In the genomic region with DNA sequence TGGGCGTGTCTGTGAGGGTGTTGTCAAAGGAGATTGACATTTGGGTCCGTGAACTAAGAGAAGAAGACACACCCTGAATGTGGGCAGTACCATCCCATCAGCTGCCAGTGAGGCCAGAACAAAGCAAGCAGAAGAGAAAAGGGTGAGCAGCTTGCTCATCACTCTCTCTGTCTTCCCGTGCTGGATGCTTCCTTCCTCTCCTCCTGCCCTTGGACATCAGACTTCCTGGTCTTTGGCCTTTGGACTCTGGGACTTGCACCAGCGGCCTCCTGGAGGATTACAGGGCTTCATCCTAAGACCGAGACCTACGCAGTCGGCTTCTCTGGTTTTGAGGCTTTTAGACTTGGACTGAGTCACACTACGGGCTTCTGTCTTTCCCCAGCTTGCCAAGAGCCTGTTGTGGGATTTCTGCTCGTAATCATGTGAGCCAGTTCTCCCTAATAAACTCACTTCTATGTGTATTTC, we compare ENCODE assay signal across 9 cellular contexts. TPM values are rescaled to one million over a fixed set of nuclear protein-coding genes. Genes with fewer than 3 reads are reported as not detected.
DNase-seq lines count a peak whose midpoint lies in the region; ATAC-seq and TF ChIP-seq lines count a peak whose summit lies in the region.
"Had no signal": no experiment of that assay in that cellular context is flagged by ENCODE, and none has a peak within 500 bp of the region (broad histone marks: within the 10 kb centered on the region; RNA-seq: fewer than 3 reads in every experiment).

No MANE protein-coding gene starts in this region.

- no peak overlapping the region for H3T11ph ChIP-seq in H9 (ENCODE audit: low read length)

- H3K79me2 ChIP-seq in H9 (ENCODE audit: insufficient read depth, low read length) (no peaks in the 10 kb centered on the region), fibroblast of lung (ENCODE audit: control insufficient read depth, insufficient read depth, low read length) (no peaks in the 10 kb centered on the region), trophoblast cell (ENCODE audit: control insufficient read depth, insufficient read depth, low read length, poor library complexity) (no peaks in the 10 kb centered on the region)

- H3K79me1 ChIP-seq in H9 (ENCODE audit: insufficient read depth, low read depth, low read length, poor library complexity, severe bottlenecking) (no peaks in the 10 kb centered on the region), trophoblast cell (ENCODE audit: low read length) (no peaks in the 10 kb centered on the region)

- H2BK120ac ChIP-seq in H9 (ENCODE audit: low read depth, low read length, poor library complexity, severe bottlenecking) (no peak overlapping the region), trophoblast cell (ENCODE audit: insufficient read depth, low read length, poor library complexity) (no peak overlapping the region)

- H3K18ac ChIP-seq in H9 (ENCODE audit: insufficient read length, low read depth, low read length): no peak overlapping the region
- no peak overlapping the region for H3K18ac ChIP-seq in trophoblast cell (ENCODE audit: low read length)

- peaks cover 0 to 2% (median 2%) of the 10 kb centered on the region in 3 experiments; a peak in 1 of 7 replicates for H3K36me3 Mint-ChIP-seq in H9 (ENCODE audit: insufficient read depth in 1 of 3, low read depth in 3 of 3)

- H3K9me3 Mint-ChIP-seq in H9: no peaks in the 10 kb centered on the region; a peak in 1 of 5 replicates

- peak overlapping the region in 1 of 2 experiments; percentile 54; a peak in 1 of 5 replicates for H3K4me3 Mint-ChIP-seq in H9

- TF ChIP-seq CTCF in H9 (conservative IDR thresholded peaks at IDR 0.05) (no peak), Peyer's patch (IDR thresholded peaks at IDR 0.05) (peak in 2 of 6 experiments; percentile 3 to 13), fibroblast of lung (conservative IDR thresholded peaks at IDR 0.05 in 1 of 2, IDR thresholded peaks at IDR 0.05 in 1 of 2; ENCODE audit: low read depth in 1 of 2, low read length in 2 of 2) (no peak)

- H3K27ac Mint-ChIP-seq in H9: no peak overlapping the region

- DNase-seq in H9 (peak; percentile 54), Peyer's patch (peak in 2 of 3 donors; percentile 64 to 67), fibroblast of lung (ENCODE audit: low read depth in 2 of 2) (peak in 1 of 2 donors; percentile 65), trophoblast cell (peak; percentile 32 to 38), NCI-H187 (lab: John Stamatoyannopoulos, UW) (no peak), cerebellum (ENCODE audit: low spot score) (no peak)
- DNase-seq in activated CD4-positive, alpha-beta T cell treated with anti-CD3 and anti-CD28 coated beads for 1 hour: no peak
- DNase-seq: NCI-H1436 treated with DMSO at 0.1 percent for 48 hours had no signal

- H4K20me1 ChIP-seq in H9 (ENCODE audit: control insufficient read depth, insufficient read depth, insufficient read length) (no peaks in the 10 kb centered on the region), fibroblast of lung (ENCODE audit: control insufficient read depth, extremely low read depth, insufficient read depth, low read length) (no peaks in the 10 kb centered on the region)

- ATAC-seq in GM21737 (IDR thresholded peaks at IDR 0.05; ENCODE audit: unreplicated experiment): no peak

- H2BK5ac ChIP-seq in H9 (ENCODE audit: insufficient read length, low read length) (no peak overlapping the region), trophoblast cell (ENCODE audit: low read depth, low read length, poor library complexity) (no peak overlapping the region)

- H3K27ac ChIP-seq in H9 (ENCODE audit: insufficient read length, low read depth, low read length): no peak overlapping the region
- peak overlapping the region in 2 of 4 donors; percentile 36 to 42 for H3K27ac ChIP-seq in Peyer's patch
- no peak overlapping the region for H3K27ac ChIP-seq in fibroblast of lung (ENCODE audit: insufficient read depth, low read length)
- no peak overlapping the region for H3K27ac ChIP-seq in trophoblast cell (ENCODE audit: low read depth, low read length)

- H3K27me3 ChIP-seq in H9 (ENCODE audit: insufficient read depth, low read length): no peaks in the 10 kb centered on the region
- no peaks in the 10 kb centered on the region for H3K27me3 ChIP-seq in Peyer's patch
- H3K27me3 ChIP-seq in fibroblast of lung (ENCODE audit: control insufficient read depth, insufficient read depth, low read length): peaks cover 7% of the 10 kb centered on the region
- no peaks in the 10 kb centered on the region for H3K27me3 ChIP-seq in trophoblast cell (ENCODE audit: insufficient read depth, low read length)

- TF ChIP-seq POLR2A in Peyer's patch (IDR thresholded peaks at IDR 0.05): no peak

- no peak overlapping the region for H4K5ac ChIP-seq in H9 (ENCODE audit: insufficient read length, low read depth, low read length)

- H3K4me1 Mint-ChIP-seq in H9: peaks cover 20% of the 10 kb centered on the region in 2 experiments

- H3K23ac ChIP-seq in H9 (ENCODE audit: insufficient read length, low read depth, low read length) (no peak overlapping the region), trophoblast cell (ENCODE audit: low read length) (no peak overlapping the region)

- H3K4me1 ChIP-seq in H9 (ENCODE audit: insufficient read depth, low read length): no peaks in the 10 kb centered on the region
- no peaks in the 10 kb centered on the region for H3K4me1 ChIP-seq in Peyer's patch
- H3K4me1 ChIP-seq in fibroblast of lung (ENCODE audit: control insufficient read depth, extremely low read depth, insufficient read depth, low read length): no peaks in the 10 kb centered on the region
- no peaks in the 10 kb centered on the region for H3K4me1 ChIP-seq in trophoblast cell (ENCODE audit: control insufficient read depth in 1 of 2, insufficient read depth in 2 of 2, low read length in 2 of 2)

- no peak overlapping the region for H4K91ac ChIP-seq in H9 (ENCODE audit: insufficient read length, low read depth, low read length)
- no peak overlapping the region for H4K91ac ChIP-seq in trophoblast cell (ENCODE audit: low read depth, low read length)

- H2BK12ac ChIP-seq in H9 (ENCODE audit: insufficient read length, low read depth, low read length): no peak overlapping the region
- no peak overlapping the region for H2BK12ac ChIP-seq in trophoblast cell (ENCODE audit: low read length)

- H3K4me3 ChIP-seq in Peyer's patch (no peak overlapping the region), fibroblast of lung (replicated peaks in 1 of 4; ENCODE audit: control extremely low read depth in 1 of 4, insufficient read depth in 1 of 4, low read depth in 3 of 4, low read length in 4 of 4) (no peak overlapping the region), trophoblast cell (ENCODE audit: low read depth, low read length) (no peak overlapping the region)

- H4K8ac ChIP-seq in H9 (replicated peaks; ENCODE audit: insufficient read length, low read depth, low read length): no peak overlapping the region
- no peak overlapping the region for H4K8ac ChIP-seq in trophoblast cell (ENCODE audit: low read depth, low read length)

- H3K9ac ChIP-seq in H9 (ENCODE audit: extremely low read depth, insufficient read length, low read length) (no peak overlapping the region), fibroblast of lung (ENCODE audit: insufficient read depth, low read length) (no peak overlapping the region), trophoblast cell (ENCODE audit: low read length) (no peak overlapping the region)

- H2BK20ac ChIP-seq in H9 (ENCODE audit: low read depth, low read length, poor library complexity, severe bottlenecking): no peak overlapping the region

- WGBS in H9 (ENCODE audit: extremely low coverage, insufficient read length, low lambda C conversion rate): no CpG with 5 or more reads among the region's 9 CpGs
- whole genome bisulfite sequencing in trophoblast cell (ENCODE audit: extremely low coverage, insufficient coverage, insufficient read length): no CpG with 5 or more reads among the region's 9 CpGs

- H3K23me2 ChIP-seq in H9 (ENCODE audit: insufficient read length, low read depth, low read length, poor library complexity, severe bottlenecking): no peaks in the 10 kb centered on the region

- no peak overlapping the region for H4K12ac ChIP-seq in trophoblast cell (ENCODE audit: low read depth, low read length)

- H2AK5ac ChIP-seq in H9 (ENCODE audit: insufficient read length, low read length) (no peak overlapping the region), trophoblast cell (ENCODE audit: low read length) (no peak overlapping the region)

- H3K9me3 ChIP-seq in H9 (ENCODE audit: control insufficient read depth, low read depth, low read length) (no peaks in the 10 kb centered on the region), Peyer's patch (no peaks in the 10 kb centered on the region), fibroblast of lung (ENCODE audit: control insufficient read depth, insufficient read depth, low read depth, low read length) (no peaks in the 10 kb centered on the region), trophoblast cell (ENCODE audit: insufficient read depth, low read depth, low read length) (peaks cover 2% of the 10 kb centered on the region)

- H2BK15ac ChIP-seq in H9 (ENCODE audit: low read depth, low read length): no peak overlapping the region

- H3K36me3 ChIP-seq in Peyer's patch (no peaks in the 10 kb centered on the region), fibroblast of lung (ENCODE audit: control insufficient read depth, insufficient read depth, low read length) (no peaks in the 10 kb centered on the region), trophoblast cell (ENCODE audit: control insufficient read depth in 1 of 2, insufficient read depth in 2 of 2, low read length in 2 of 2) (no peaks in the 10 kb centered on the region)

- H3K27me3 Mint-ChIP-seq in H9 (ENCODE audit: low read depth): peaks cover 8% of the 10 kb centered on the region

- H3K4me2 ChIP-seq in H9 (ENCODE audit: insufficient read depth, insufficient read length, low read length) (no peak overlapping the region), fibroblast of lung (ENCODE audit: extremely low read depth, insufficient read depth, low read length) (no peak overlapping the region), trophoblast cell (ENCODE audit: low read length) (no peak overlapping the region)

- H2AFZ ChIP-seq in H9 (ENCODE audit: low read length) (no peak overlapping the region), fibroblast of lung (ENCODE audit: low read length) (peak overlapping the region; percentile 61), trophoblast cell (ENCODE audit: insufficient read depth, low read length, poor library complexity) (no peak overlapping the region)

- H3K56ac ChIP-seq in H9 (ENCODE audit: insufficient read length, low read depth, low read length): no peak overlapping the region

- H3K14ac ChIP-seq in H9 (ENCODE audit: insufficient read depth, low read length): no peak overlapping the region
- H3K14ac ChIP-seq in trophoblast cell (ENCODE audit: low read length): no peak overlapping the region

- H3K4ac ChIP-seq in H9 (ENCODE audit: low read depth, low read length): no peak overlapping the region
- H3K4ac ChIP-seq in trophoblast cell (ENCODE audit: low read depth, low read length): no peak overlapping the region

RNA-seq across cellular contexts. Expression of gene APOL2, which starts 18.8 kb away (rescaled TPM):
- total RNA-seq in H9 (2021): 15.6 and 18.1 TPM in 2 replicates
- total RNA-seq in Peyer's patch: 10 to 100 TPM; 48.7 to 55.2 (median 52.3) TPM
- 36.2 and 49.5 TPM in 2 replicates for total RNA-seq in fibroblast of lung
- 29.2 and 38.0 TPM in 2 replicates for polyA plus RNA-seq in fibroblast of lung
- polyA plus RNA-seq in fibroblast of lung (2012): 46.6 and 55.0 TPM in 2 replicates
- polyA minus RNA-seq in fibroblast of lung (ENCODE audit: low replicate concordance): 79.7 and 104 TPM in 2 replicates
- 5.7 and 6.0 TPM in 2 replicates for polyA plus RNA-seq in trophoblast cell (2013)
- total RNA-seq in cerebellum: 10.3 TPM

RNA-seq across cellular contexts. Expression of gene APOL4, which starts 18.9 kb away (rescaled TPM):
- total RNA-seq in H9 (2021) (not detected in 2 replicates), Peyer's patch (1 to 10 TPM in 2 of 4 donors, under 1 TPM in 1, not detected in 1; 0.35 to 3.3 (median 2.5) TPM), fibroblast of lung (2.0 and 2.1 TPM in 2 replicates), cerebellum (11.3 TPM)
- 0.31 and 0.69 TPM in 2 replicates for polyA plus RNA-seq in fibroblast of lung
- polyA plus RNA-seq in fibroblast of lung (2012): 0.49 and 0.75 TPM in 2 replicates
- 0.19 TPM in 1 of 2 replicates, not detected in the other for polyA minus RNA-seq in fibroblast of lung (ENCODE audit: low replicate concordance)
- 0.39 and 0.45 TPM in 2 replicates for polyA plus RNA-seq in trophoblast cell (2013)

RNA-seq across cellular contexts. Expression of gene APOL1, which starts 32.4 kb away (rescaled TPM):
- 0.13 TPM in 1 of 2 replicates, not detected in the other for total RNA-seq in H9 (2021)
- total RNA-seq in Peyer's patch: 10 to 100 TPM; 12.2 to 23.9 (median 19.8) TPM
- total RNA-seq in fibroblast of lung: 44.2 and 80.3 TPM in 2 replicates
- polyA plus RNA-seq in fibroblast of lung: 24.6 and 40.0 TPM in 2 replicates
- polyA plus RNA-seq in fibroblast of lung (2012): 44.0 and 77.4 TPM in 2 replicates
- 34.3 and 72.8 TPM in 2 replicates for polyA minus RNA-seq in fibroblast of lung (ENCODE audit: low replicate concordance)
- 0.03 and 0.04 TPM in 2 replicates for polyA plus RNA-seq in trophoblast cell (2013)
- total RNA-seq in cerebellum: 1.00 TPM

RNA-seq across cellular contexts. Expression of gene APOL3, which starts 59.9 kb away (rescaled TPM):
- total RNA-seq in H9 (2021): 0.13 TPM in 1 of 2 replicates, not detected in the other
- total RNA-seq in Peyer's patch: 10 to 100 TPM; 14.8 to 98.2 (median 16.5) TPM
- total RNA-seq in fibroblast of lung: 32.4 and 42.3 TPM in 2 replicates
- polyA plus RNA-seq in fibroblast of lung: 15.6 and 22.5 TPM in 2 replicates
- polyA plus RNA-seq in fibroblast of lung (2012): 22.1 and 29.8 TPM in 2 replicates
- 32.4 and 37.5 TPM in 2 replicates for polyA minus RNA-seq in fibroblast of lung (ENCODE audit: low replicate concordance)
- polyA plus RNA-seq in trophoblast cell (2013): not detected in 2 replicates
- 2.4 TPM for total RNA-seq in cerebellum

Comparison
In these comparisons a context has a peak if more than half of its experiments do, and no peak if none do; other contexts are left out.
1. DNase-seq: peak in H9 (single experiment), Peyer's patch (2 of 3) and trophoblast cell (2 of 2); none in activated CD4-positive, alpha-beta T cell treated with anti-CD3 and anti-CD28 coated beads for 1 hour (single experiment), NCI-H187 (0 of 2) and cerebellum (single experiment).